16 cellular contexts compared by ENCODE assay signal in genomic region chr3:5466752-5467151, GRCh38.
DNase-seq lines count a peak whose midpoint lies in the region; TF ChIP-seq lines count a peak whose summit lies in the region.
"Had no signal": no experiment of that assay in that cellular context is flagged by ENCODE, and none has a peak within 500 bp of the region (broad histone marks: within the 10 kb centered on the region; RNA-seq: fewer than 3 reads in every experiment).

No MANE protein-coding gene starts in this region.

- H3K9me3 ChIP-seq in neutrophil: no peaks in the 10 kb centered on the region
- H3K9me3 ChIP-seq: BLaER1 treated with 17β-estradiol and CSF1 and Interleukin-3, amounts not matched to agents 10 nM and 100 nM; HAP-1 had no signal

- H3K4me1 ChIP-seq in neutrophil (ENCODE audit: control insufficient read depth in 1 of 2, insufficient read depth in 1 of 2, low read depth in 1 of 2, low read length in 1 of 2): peaks cover 36 to 39% of the 10 kb centered on the region in 2 experiments
- H3K4me1 ChIP-seq: HAP-1 had no signal

- H3K27ac ChIP-seq in HL-60 (replicated peaks) (peak overlapping the region; percentile 79), neutrophil (peak overlapping the region; percentile 72)
- H3K27ac ChIP-seq: BLaER1 treated with 17β-estradiol and CSF1 and Interleukin-3, amounts not matched to agents 10 nM and 100 nM; GM23248 had no signal

- TF ChIP-seq CTCF in HL-60 (IDR thresholded peaks at IDR 0.05; ENCODE audit: insufficient read depth, low read length) (no peak), NB4 (IDR thresholded peaks at IDR 0.05; ENCODE audit: low read depth, low read length) (no peak), neutrophil (IDR thresholded peaks at IDR 0.05) (no peak)

- H3K27me3 ChIP-seq in HL-60 (ENCODE audit: insufficient read depth, poor library complexity, severe bottlenecking) (no peaks in the 10 kb centered on the region), neutrophil (no peaks in the 10 kb centered on the region)
- H3K27me3 ChIP-seq: BLaER1 treated with 17β-estradiol and CSF1 and Interleukin-3, amounts not matched to agents 10 nM and 100 nM had no signal

- H3K36me3 ChIP-seq in neutrophil: no peaks in the 10 kb centered on the region
- H3K36me3 ChIP-seq: BLaER1 treated with 17β-estradiol and CSF1 and Interleukin-3, amounts not matched to agents 10 nM and 100 nM; HAP-1 had no signal

- peak; percentile 16 for DNase-seq in NOMO-1 treated with DMSO at 0.1 percent for 48 hours (lab: John Stamatoyannopoulos, UW; ENCODE audit: unreplicated experiment)
- DNase-seq in NOMO-1 (lab: John Stamatoyannopoulos, UW; ENCODE audit: unreplicated experiment in 2 of 2): no peak
- DNase-seq in HL-60 (ENCODE audit: low read depth in 1 of 2, low spot score in 1 of 2): no peak
- DNase-seq in NB4 (ENCODE audit: low read depth): peak; percentile 33
- no peak for DNase-seq in NCI-H82 treated with DMSO at 0.1 percent for 48 hours (lab: John Stamatoyannopoulos, UW; ENCODE audit: unreplicated experiment)
- DNase-seq in activated naive CD4-positive, alpha-beta T cell (lab: John Stamatoyannopoulos, UW): no peak
- no peak for DNase-seq in SKM-1 (lab: John Stamatoyannopoulos, UW; ENCODE audit: unreplicated experiment)
- DNase-seq: 8988T; CD4-positive, CD25-positive, alpha-beta regulatory T cell; CD8-positive, alpha-beta memory T cell; COR-L47; GDM1; GM23248 had no signal

- H3K4me3 ChIP-seq in HL-60 (replicated peaks; ENCODE audit: insufficient read depth, low read length) (no peak overlapping the region), NB4 (ENCODE audit: low read depth, low read length) (no peak overlapping the region), neutrophil (ENCODE audit: low read depth in 1 of 2, low read length in 1 of 2) (no peak overlapping the region)
- H3K4me3 ChIP-seq: BLaER1 treated with 17β-estradiol and CSF1 and Interleukin-3, amounts not matched to agents 10 nM and 100 nM; GM23248; HAP-1 had no signal

- TF ChIP-seq POLR2A in NB4 (IDR thresholded peaks at IDR 0.05; ENCODE audit: extremely low read depth, insufficient read length): no peak

Comparison
In these comparisons a context has a peak if more than half of its experiments do, and no peak if none do; other contexts are left out.
1. DNase-seq: peak in NOMO-1 treated with DMSO at 0.1 percent for 48 hours (single experiment) and NB4 (single experiment); none in NOMO-1 (0 of 2), HL-60 (0 of 2), NCI-H82 treated with DMSO at 0.1 percent for 48 hours (single experiment), activated naive CD4-positive, alpha-beta T cell (0 of 4) and SKM-1 (single experiment).